Comparison of ENCODE assay signal across 8 cellular contexts in the genomic region with DNA sequence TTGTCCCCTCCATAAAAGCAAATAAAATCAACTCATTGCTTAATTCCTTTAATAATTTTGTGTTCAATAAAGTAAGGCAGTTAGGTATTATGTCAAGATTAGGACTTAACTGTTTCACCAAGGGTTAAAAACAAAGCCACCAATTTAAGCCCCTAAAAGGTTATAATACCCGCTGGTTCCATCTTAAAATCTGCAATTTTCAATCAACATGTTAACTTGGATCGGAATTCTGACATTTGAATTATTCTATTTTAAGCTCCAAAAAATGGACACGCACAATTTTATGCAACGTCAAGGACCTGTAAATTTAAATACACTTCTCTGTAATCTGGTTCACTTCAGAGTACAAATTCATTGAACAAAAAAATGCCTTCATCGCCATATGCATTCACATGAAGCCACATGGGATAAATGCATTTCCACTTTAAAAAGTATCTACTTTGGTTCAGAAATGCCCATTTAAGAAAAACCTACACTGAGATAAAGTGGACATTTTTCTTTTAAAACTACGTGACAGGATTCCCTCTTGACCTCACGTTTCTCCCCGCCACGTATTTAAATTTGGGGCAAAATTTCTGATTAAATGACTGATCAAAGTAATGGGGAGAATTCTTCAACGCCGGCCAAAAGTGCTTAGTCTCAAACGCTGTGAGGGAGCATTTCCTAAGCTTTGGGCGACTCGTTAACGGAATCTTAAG. TPM values are rescaled to one million over a fixed set of nuclear protein-coding genes. Genes with fewer than 3 reads are reported as not detected.
DNase-seq lines count a peak whose midpoint lies in the region; ATAC-seq and TF ChIP-seq lines count a peak whose summit lies in the region.

No MANE protein-coding gene starts in this region.

- no peaks in the 10 kb centered on the region for H3K27me3 Mint-ChIP-seq in activated CD8-positive, alpha-beta T cell treated with anti-CD3 and anti-CD28 coated beads for 36 hours

- H3K4me1 Mint-ChIP-seq in activated CD8-positive, alpha-beta T cell treated with anti-CD3 and anti-CD28 coated beads for 36 hours (ENCODE audit: low read depth): peaks cover 38% of the 10 kb centered on the region

- no peak for TF ChIP-seq POLR2A in spleen (IDR thresholded peaks at IDR 0.05)

- H4K20me1 ChIP-seq in hepatocyte (ENCODE audit: insufficient read depth, poor library complexity, severe bottlenecking): no peaks in the 10 kb centered on the region

- H3K27ac ChIP-seq in ACC112 (ENCODE audit: low read depth, low read length): peak overlapping the region; percentile 97
- H3K27ac ChIP-seq in hepatocyte: peak overlapping the region; percentile 96
- H3K27ac ChIP-seq in spleen: peak overlapping the region; percentile 89 to 98 (median 96)

- peaks cover 16% of the 10 kb centered on the region for H3K4me1 ChIP-seq in ACC112 (ENCODE audit: control insufficient read depth, insufficient read depth, low read length, unreplicated experiment)
- H3K4me1 ChIP-seq in hepatocyte (ENCODE audit: insufficient read depth): peaks cover 6% of the 10 kb centered on the region
- peaks cover 18 to 61% (median 38%) of the 10 kb centered on the region in 6 donors for H3K4me1 ChIP-seq in spleen

- ATAC-seq in activated CD8-positive, alpha-beta T cell treated with anti-CD3 and anti-CD28 coated beads for 36 hours: no peak
- ATAC-seq in GM21717 (IDR thresholded peaks at IDR 0.05; ENCODE audit: unreplicated experiment): no peak
- no peak for ATAC-seq in HG02840 (IDR thresholded peaks at IDR 0.05; ENCODE audit: low FRiP score, unreplicated experiment)

- intact Hi-C loops in activated CD8-positive, alpha-beta T cell treated with anti-CD3 and anti-CD28 coated beads for 36 hours (cut with micrococcal nuclease): no loop called here
- intact Hi-C loops in spleen (cut with DNase I; ENCODE audit: low total_unique reads): loop anchor here (10.0 kb wide), 1 partner anchor 354 kb away; no protein-coding TSS in a partner anchor

- 2% methylated on average over 15 of the region's 15 CpGs for WGBS in hepatocyte (ENCODE audit: low lambda C conversion rate, missing lambda C conversion rate)
- 1% methylated on average over 15 of the region's 15 CpGs for WGBS in spleen, 5 donors

- peak overlapping the region; percentile 99 for H3K27ac Mint-ChIP-seq in activated CD8-positive, alpha-beta T cell treated with anti-CD3 and anti-CD28 coated beads for 36 hours

- peaks cover 16% of the 10 kb centered on the region for H3K36me3 Mint-ChIP-seq in activated CD8-positive, alpha-beta T cell treated with anti-CD3 and anti-CD28 coated beads for 36 hours (ENCODE audit: low read depth)

- peak overlapping the region; percentile 93 for H3K4me3 ChIP-seq in ACC112 (ENCODE audit: low read depth, low read length)
- H3K4me3 ChIP-seq in hepatocyte: peak overlapping the region; percentile 30
- peak overlapping the region; percentile 44 to 85 (median 82) for H3K4me3 ChIP-seq in spleen

- no peaks in the 10 kb centered on the region for H3K9me3 Mint-ChIP-seq in activated CD8-positive, alpha-beta T cell treated with anti-CD3 and anti-CD28 coated beads for 36 hours

- CTCF ChIA-PET in activated CD8-positive, alpha-beta T cell treated with anti-CD3 and anti-CD28 coated beads for 36 hours (lab: Charles Lee): interaction anchor here (0.9 to 2.0 kb wide), 5 partner anchors 9 to 338 kb away, joined by 3 to 5 read pairs (median 4); no protein-coding TSS in a partner anchor

- H3K27me3 ChIP-seq in ACC112 (ENCODE audit: insufficient read depth, low read length) (no peaks in the 10 kb centered on the region), hepatocyte (no peaks in the 10 kb centered on the region), spleen (replicated peaks in 1 of 7) (no peaks in the 10 kb centered on the region)

- POLR2A ChIA-PET in activated CD8-positive, alpha-beta T cell treated with anti-CD3 and anti-CD28 coated beads for 36 hours (lab: Charles Lee): interaction anchor here (0.6 to 3.1 kb wide), 10 partner anchors 8 to 367 kb away, joined by 3 to 16 read pairs (median 4); partner anchors contain the start of gene MACIR

- H3K4me2 ChIP-seq in hepatocyte: peak overlapping the region; percentile 71

- H3K79me2 ChIP-seq in ACC112 (ENCODE audit: control insufficient read depth, insufficient read depth, low read length, unreplicated experiment) (peaks cover 76% of the 10 kb centered on the region), hepatocyte (peaks cover 83% of the 10 kb centered on the region)

- H2AFZ ChIP-seq in ACC112 (ENCODE audit: low read length, unreplicated experiment) (peak overlapping the region; percentile 93), hepatocyte (peak overlapping the region; percentile 67)

- no peak for TF ChIP-seq CTCF in activated CD8-positive, alpha-beta T cell treated with anti-CD3 and anti-CD28 coated beads for 36 hours (IDR thresholded peaks at IDR 0.05)
- TF ChIP-seq CTCF in hepatocyte (IDR thresholded peaks at IDR 0.05; ENCODE audit: poor library complexity) (no peak), spleen (IDR thresholded peaks at IDR 0.05 in 8 of 11, conservative IDR thresholded peaks at IDR 0.05 in 3 of 11) (no peak)

- no peaks in the 10 kb centered on the region for H3K36me3 ChIP-seq in ACC112 (ENCODE audit: insufficient read depth, low read length)
- no peaks in the 10 kb centered on the region for H3K36me3 ChIP-seq in hepatocyte (replicated peaks; ENCODE audit: insufficient read depth, low read depth)
- no peaks in the 10 kb centered on the region for H3K36me3 ChIP-seq in spleen

- no peaks in the 10 kb centered on the region for H3K9me2 ChIP-seq in hepatocyte (replicated peaks; ENCODE audit: insufficient read depth)

- H3K9me3 ChIP-seq in hepatocyte (ENCODE audit: low read depth) (no peaks in the 10 kb centered on the region), spleen (no peaks in the 10 kb centered on the region)

- H3K4me3 Mint-ChIP-seq in activated CD8-positive, alpha-beta T cell treated with anti-CD3 and anti-CD28 coated beads for 36 hours: peak overlapping the region; percentile 97

- DNase-seq in HCEC 1CT (peak; percentile 23), hepatocyte (ENCODE audit: low spot score) (no peak), spleen (no peak), middle frontal gyrus (ENCODE audit: extremely low spot score, low spot score) (no peak)
- DNase-seq in activated CD8-positive, alpha-beta T cell treated with anti-CD3 and anti-CD28 coated beads for 36 hours: no peak

RNA-seq across cellular contexts. Expression of gene GIN1, which starts 0.7 kb away (rescaled TPM):
- total RNA-seq in activated CD8-positive, alpha-beta T cell treated with anti-CD3 and anti-CD28 coated beads for 36 hours: 10 to 100 TPM in 1 of 2 experiments, 1 to 10 TPM in 1; 9.8 to 11.7 TPM
- total RNA-seq in hepatocyte: 4.7 and 7.4 TPM in 2 replicates
- 1.5 and 5.5 TPM in 2 replicates for polyA plus RNA-seq in hepatocyte
- 10 to 100 TPM in 1 of 7 donors, 1 to 10 TPM in 6; 6.8 to 13.2 (median 8.7) TPM for total RNA-seq in spleen
- 1 to 10 TPM; 2.9 to 3.8 (median 3.2) TPM for polyA plus RNA-seq in spleen

RNA-seq across cellular contexts. Expression of gene PPIP5K2, which starts 0.9 kb away (rescaled TPM):
- 10 to 100 TPM; 50.5 to 59.5 TPM for total RNA-seq in activated CD8-positive, alpha-beta T cell treated with anti-CD3 and anti-CD28 coated beads for 36 hours
- total RNA-seq in hepatocyte (75.0 and 78.0 TPM in 2 replicates), spleen (10 to 100 TPM; 53.3 to 79.8 (median 68.5) TPM)
- polyA plus RNA-seq in hepatocyte (31.3 and 31.4 TPM in 2 replicates), spleen (10 to 100 TPM; 22.3 to 29.7 (median 23.8) TPM)

Comparison
In these comparisons a context has a peak if more than half of its experiments do, and no peak if none do; other contexts are left out.
1. H3K4me3 ChIP-seq: peak in every context shown above with its lines; median percentile 93 in ACC112; 82 in spleen; 30 in hepatocyte.